15 cellular contexts compared by ENCODE assay signal in the genomic region with DNA sequence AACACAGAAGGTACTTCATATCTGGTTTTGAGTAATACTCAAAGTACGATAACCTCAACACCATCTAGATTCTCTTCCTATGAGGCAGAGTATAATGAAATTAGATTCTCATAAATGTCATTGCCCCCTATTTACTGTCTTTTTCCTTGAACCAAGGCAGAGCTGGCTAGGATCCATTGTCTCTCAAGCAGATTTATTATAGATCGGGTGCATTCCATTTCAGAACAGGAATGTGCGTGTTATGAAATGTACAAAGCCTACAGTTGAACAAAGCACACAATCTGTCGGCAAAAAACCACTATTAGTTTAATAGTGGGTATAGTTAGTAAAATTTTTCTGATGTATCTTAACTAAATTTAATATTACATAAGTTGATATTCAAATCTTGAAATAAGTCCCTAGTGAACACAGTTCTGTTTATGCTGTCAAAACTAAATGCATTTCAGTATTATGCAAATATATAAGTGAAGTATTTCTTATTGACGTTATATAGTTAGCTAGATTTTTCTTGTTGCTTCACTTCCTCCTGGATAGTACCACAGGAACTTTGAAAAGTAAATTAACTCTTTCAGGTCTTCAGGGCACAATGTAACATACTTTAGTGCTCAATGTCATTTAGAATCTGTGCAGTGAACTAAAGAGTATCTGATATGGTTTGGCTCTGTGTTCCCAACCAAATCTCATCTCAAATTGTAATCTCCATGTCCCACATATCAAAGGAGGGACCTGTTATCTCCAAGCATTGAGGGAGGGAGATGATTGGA.
DNase-seq lines count a peak whose midpoint lies in the region; ATAC-seq and TF ChIP-seq lines count a peak whose summit lies in the region.
"Had no signal": no experiment of that assay in that cellular context is flagged by ENCODE, and none has a peak within 500 bp of the region (broad histone marks: within the 10 kb centered on the region; RNA-seq: fewer than 3 reads in every experiment).

No MANE protein-coding gene starts in this region.

- H3K4me3 ChIP-seq in AG04450 (ENCODE audit: low read depth, low read length) (no peak overlapping the region), choroid plexus epithelial cell (ENCODE audit: low read depth, low read length) (no peak overlapping the region), mucosa of descending colon (no peak overlapping the region)
- H3K4me3 ChIP-seq: cardiac muscle cell, GM12878, transverse colon had no signal

- DNase-seq in AG04450 (ENCODE audit: low read depth, low spot score) (peak; percentile 20), NCI-H1048 (lab: John Stamatoyannopoulos, UW) (peak; percentile 71), choroid plexus epithelial cell (ENCODE audit: low read depth) (peak; percentile 89), lung microvascular endothelial cell (ENCODE audit: low read depth in 2 of 2) (peak; percentile 55 to 69), mucosa of descending colon (no peak), DMS114 treated with DMSO at 0.1 percent for 48 hours (lab: John Stamatoyannopoulos, UW; ENCODE audit: unreplicated experiment) (no peak), NCI-H748 treated with DMSO at 0.1 percent for 48 hours (lab: John Stamatoyannopoulos, UW) (no peak), DMS153 (lab: John Stamatoyannopoulos, UW) (no peak)
- DNase-seq: activated CD4-positive, alpha-beta memory T cell treated with anti-CD3 and anti-CD28 coated beads for 36 hours; mesendoderm; NCI-H1694; NCI-H82; transverse colon had no signal

- H3K9me3 ChIP-seq in AG04450 (ENCODE audit: control insufficient read depth, insufficient read depth, low read length) = no peaks in the 10 kb centered on the region
- H3K9me3 ChIP-seq in mucosa of descending colon = no peaks in the 10 kb centered on the region
- H3K9me3 ChIP-seq: transverse colon had no signal

- TF ChIP-seq CTCF in AG04450 (IDR thresholded peaks at IDR 0.05; ENCODE audit: low read depth, low read length) (no peak), choroid plexus epithelial cell (conservative IDR thresholded peaks at IDR 0.05; ENCODE audit: low read depth, low read length) (no peak), mucosa of descending colon (IDR thresholded peaks at IDR 0.05) (no peak)

- no peaks in the 10 kb centered on the region for H3K27me3 ChIP-seq in AG04450 (ENCODE audit: control insufficient read depth, insufficient read depth, low read length)
- H3K27me3 ChIP-seq: cardiac muscle cell, transverse colon had no signal

- no peak for ATAC-seq in mucosa of descending colon
- ATAC-seq: GM12878 had no signal

- H3K36me3 ChIP-seq in mucosa of descending colon (ENCODE audit: low read depth) = no peaks in the 10 kb centered on the region
- H3K36me3 ChIP-seq: cardiac muscle cell, transverse colon had no signal

- intact Hi-C loops in mucosa of descending colon (cut with DNase I, micrococcal nuclease) = no loop called here

- POLR2A ChIA-PET in AG04450 (lab: Yijun Ruan, JAX) = no interaction called here

- peaks cover 7% of the 10 kb centered on the region for H3K4me1 ChIP-seq in mucosa of descending colon (ENCODE audit: low read depth)

- CTCF ChIA-PET in AG04450 (lab: Charles Lee) = interaction anchor here (1.2 to 1.5 kb wide), 2 partner anchors 27 to 29 kb away, joined by 3 read pairs; no protein-coding TSS in a partner anchor

- H3K27ac ChIP-seq in AG04450 (ENCODE audit: low read depth, low read length) = no peak overlapping the region
- H3K27ac ChIP-seq: cardiac muscle cell had no signal

Comparison
In these comparisons a context has a peak if more than half of its experiments do, and no peak if none do; other contexts are left out.
1. DNase-seq: peak in AG04450 (single experiment), NCI-H1048 (single experiment), choroid plexus epithelial cell (single experiment) and lung microvascular endothelial cell (2 of 2); none in mucosa of descending colon (0 of 3), DMS114 treated with DMSO at 0.1 percent for 48 hours (single experiment), NCI-H748 treated with DMSO at 0.1 percent for 48 hours (single experiment) and DMS153 (single experiment).